ENCODE assay signal across 17 cellular contexts in the genomic region with DNA sequence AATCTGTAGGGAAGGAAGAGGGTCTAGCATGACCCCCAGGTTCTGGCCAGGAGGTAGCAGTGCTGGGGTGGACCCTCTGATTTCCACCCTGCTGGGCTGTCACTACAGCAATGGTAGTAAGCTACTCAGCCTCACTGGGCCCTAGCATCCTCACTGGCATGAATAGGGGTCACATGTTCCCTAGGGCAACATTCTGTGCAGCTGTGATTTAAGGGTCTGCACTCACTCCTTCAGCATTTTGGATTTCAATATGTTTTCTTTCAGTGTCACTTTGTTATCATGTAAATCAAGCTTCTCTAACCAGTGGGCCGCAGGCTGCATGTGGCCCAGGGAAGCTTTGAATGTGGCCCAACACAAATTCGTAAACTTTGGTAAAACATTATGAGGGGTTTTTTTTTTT. TPM values are rescaled to one million over a fixed set of nuclear protein-coding genes. Genes with fewer than 3 reads are reported as not detected.
DNase-seq lines count a peak whose midpoint lies in the region; TF ChIP-seq lines count a peak whose summit lies in the region.
"Had no signal": no experiment of that assay in that cellular context is flagged by ENCODE, and none has a peak within 500 bp of the region (broad histone marks: within the 10 kb centered on the region; RNA-seq: fewer than 3 reads in every experiment).

No MANE protein-coding gene starts in this region.

- H3K4me1 ChIP-seq in HAP-1 (peaks cover 4% of the 10 kb centered on the region), tibial artery (peaks cover 0 to 19% (median 7%) of the 10 kb centered on the region in 4 donors)

- H3K9me3 ChIP-seq in HAP-1 (no peaks in the 10 kb centered on the region), tibial artery (no peaks in the 10 kb centered on the region)
- H3K9me3 ChIP-seq: gastrocnemius medialis had no signal

- TF ChIP-seq CTCF in dorsolateral prefrontal cortex (IDR thresholded peaks at IDR 0.05 in 54 of 56, conservative IDR thresholded peaks at IDR 0.05 in 2 of 56; ENCODE audit: low read depth in 1 of 56, partially characterized antibody in 56 of 56), result no peak
- no peak for TF ChIP-seq CTCF in nephron (IDR thresholded peaks at IDR 0.05; ENCODE audit: unreplicated experiment in 3 of 3)
- TF ChIP-seq CTCF in tibial artery (IDR thresholded peaks at IDR 0.05), result no peak
- no peak for TF ChIP-seq CTCF in chondrocyte (IDR thresholded peaks at IDR 0.05)

- H3K27me3 ChIP-seq in HAP-1 (ENCODE audit: low read depth), result no peaks in the 10 kb centered on the region
- H3K27me3 ChIP-seq in dorsolateral prefrontal cortex, result no peaks in the 10 kb centered on the region
- H3K27me3 ChIP-seq in tibial artery, result no peaks in the 10 kb centered on the region
- H3K27me3 ChIP-seq: gastrocnemius medialis had no signal

- peaks cover 53% of the 10 kb centered on the region for H3K4me1 Mint-ChIP-seq in nephron
- peaks cover 25% of the 10 kb centered on the region for H3K4me1 Mint-ChIP-seq in activated T-helper 2 cell treated with anti-CD3 and anti-CD28 coated beads, Interferon-gamma antibody, Interleukin-2, Interleukin-4, amounts not matched to agents 10 μg/mL and 5 μg/mL and 100 μg/mL, durations not matched to agents 14 hours and 24 hours and 36 hours (ENCODE audit: low read depth)
- H3K4me1 Mint-ChIP-seq in chondrocyte (ENCODE audit: low read depth), result peaks cover 6% of the 10 kb centered on the region

- H3K27ac ChIP-seq in dorsolateral prefrontal cortex (peak overlapping the region in 58 of 59 donors; percentile 3 to 93 (median 83)), tibial artery (peak overlapping the region; percentile 1 to 21)
- H3K27ac ChIP-seq: WERI-Rb-1 had no signal

- in situ Hi-C loops in HAP-1 (cut with MboI; ENCODE audit: low sequenced_read_pairs), result loop anchor here (10.0 kb wide), 1 partner anchor 294 kb away; no protein-coding TSS in a partner anchor

- H3K4me3 ChIP-seq in HAP-1, result no peak overlapping the region
- H3K4me3 ChIP-seq in dorsolateral prefrontal cortex, result no peak overlapping the region
- no peak overlapping the region for H3K4me3 ChIP-seq in tibial artery
- H3K4me3 ChIP-seq: gastrocnemius medialis had no signal

- H3K27ac Mint-ChIP-seq in nephron, result peak overlapping the region; percentile 40 to 93 (median 53)
- H3K27ac Mint-ChIP-seq in activated T-helper 2 cell treated with anti-CD3 and anti-CD28 coated beads, Interferon-gamma antibody, Interleukin-2, Interleukin-4, amounts not matched to agents 10 μg/mL and 5 μg/mL and 100 μg/mL, durations not matched to agents 14 hours and 24 hours and 36 hours, result no peak overlapping the region
- no peak overlapping the region for H3K27ac Mint-ChIP-seq in chondrocyte (ENCODE audit: unreplicated experiment)
- H3K27ac Mint-ChIP-seq: activated CD4-positive, alpha-beta memory T cell treated with anti-CD3 and anti-CD28 coated beads for 36 hours; activated naive CD4-positive, alpha-beta T cell treated with anti-CD3 and anti-CD28 coated beads, Interleukin-2, amount 50 U/mL, for 24 hours; dendritic cell treated with granulocyte-macrophage colony-stimulating factor and Interleukin-4, amounts not matched to agents 40 ng/mL and 50 ng/mL, for 4 days had no signal

- no peaks in the 10 kb centered on the region for H3K27me3 Mint-ChIP-seq in nephron (ENCODE audit: low read depth)
- H3K27me3 Mint-ChIP-seq in activated T-helper 2 cell treated with anti-CD3 and anti-CD28 coated beads, Interferon-gamma antibody, Interleukin-2, Interleukin-4, amounts not matched to agents 10 μg/mL and 5 μg/mL and 100 μg/mL, durations not matched to agents 14 hours and 24 hours and 36 hours (ENCODE audit: low read depth), result no peaks in the 10 kb centered on the region
- no peaks in the 10 kb centered on the region for H3K27me3 Mint-ChIP-seq in chondrocyte (ENCODE audit: low read depth)
- H3K27me3 Mint-ChIP-seq: activated CD4-positive, alpha-beta memory T cell treated with anti-CD3 and anti-CD28 coated beads for 36 hours; activated naive CD4-positive, alpha-beta T cell treated with anti-CD3 and anti-CD28 coated beads, Interleukin-2, amount 50 U/mL, for 24 hours; dendritic cell treated with granulocyte-macrophage colony-stimulating factor and Interleukin-4, amounts not matched to agents 40 ng/mL and 50 ng/mL, for 4 days had no signal

- DNase-seq in HAP-1 (ENCODE audit: low spot score in 2 of 2) (peak; percentile 53 to 64), dorsolateral prefrontal cortex (no peak), tibial artery (no peak), chondrocyte (ENCODE audit: low spot score) (no peak), AML-193 (lab: John Stamatoyannopoulos, UW) (no peak), hepatic stellate cell (ENCODE audit: low spot score) (no peak)
- DNase-seq in activated T-helper 2 cell treated with anti-CD3 and anti-CD28 coated beads, Interferon-gamma antibody, Interleukin-2, Interleukin-4, amounts not matched to agents 10 μg/mL and 5 μg/mL and 100 μg/mL, durations not matched to agents 14 hours and 24 hours and 36 hours (ENCODE audit: low spot score), result no peak
- DNase-seq: activated CD4-positive, alpha-beta memory T cell treated with anti-CD3 and anti-CD28 coated beads for 36 hours; activated T-cell treated with anti-CD3 and anti-CD28 coated beads, Interleukin-2, amount 50 U/mL, for 1 hour; gastrocnemius medialis; naive B cell; NCI-H2171; stimulated activated CD4-positive, alpha-beta T cell treated with anti-CD3 and anti-CD28 coated beads, Interleukin-12 subunit alpha, Interleukin-12 subunit beta, amount 100 ng/mL, for 4 hours; WERI-Rb-1 had no signal

- no peaks in the 10 kb centered on the region for H3K9me3 Mint-ChIP-seq in nephron
- no peaks in the 10 kb centered on the region for H3K9me3 Mint-ChIP-seq in activated T-helper 2 cell treated with anti-CD3 and anti-CD28 coated beads, Interferon-gamma antibody, Interleukin-2, Interleukin-4, amounts not matched to agents 10 μg/mL and 5 μg/mL and 100 μg/mL, durations not matched to agents 14 hours and 24 hours and 36 hours
- H3K9me3 Mint-ChIP-seq in chondrocyte (ENCODE audit: low read depth), result no peaks in the 10 kb centered on the region
- H3K9me3 Mint-ChIP-seq: activated CD4-positive, alpha-beta memory T cell treated with anti-CD3 and anti-CD28 coated beads for 36 hours; activated naive CD4-positive, alpha-beta T cell treated with anti-CD3 and anti-CD28 coated beads, Interleukin-2, amount 50 U/mL, for 24 hours; dendritic cell treated with granulocyte-macrophage colony-stimulating factor and Interleukin-4, amounts not matched to agents 40 ng/mL and 50 ng/mL, for 4 days had no signal

- peaks cover 3% of the 10 kb centered on the region for H3K36me3 Mint-ChIP-seq in nephron (ENCODE audit: low read depth)
- H3K36me3 Mint-ChIP-seq in activated T-helper 2 cell treated with anti-CD3 and anti-CD28 coated beads, Interferon-gamma antibody, Interleukin-2, Interleukin-4, amounts not matched to agents 10 μg/mL and 5 μg/mL and 100 μg/mL, durations not matched to agents 14 hours and 24 hours and 36 hours (ENCODE audit: low read depth), result no peaks in the 10 kb centered on the region
- no peaks in the 10 kb centered on the region for H3K36me3 Mint-ChIP-seq in chondrocyte (ENCODE audit: low read depth)
- H3K36me3 Mint-ChIP-seq: activated CD4-positive, alpha-beta memory T cell treated with anti-CD3 and anti-CD28 coated beads for 36 hours; activated naive CD4-positive, alpha-beta T cell treated with anti-CD3 and anti-CD28 coated beads, Interleukin-2, amount 50 U/mL, for 24 hours had no signal

- intact Hi-C loops in dorsolateral prefrontal cortex (cut with DNase I) (loop anchor here in 1 of 2 donors (5.0 kb wide), 2 partner anchors 56 to 166 kb away; partner anchors contain the start of gene SPATA13), tibial artery (cut with DNase I; ENCODE audit: low total_unique reads) (no loop called here)
- intact Hi-C loops in activated T-helper 2 cell treated with anti-CD3 and anti-CD28 coated beads, Interferon-gamma antibody, Interleukin-2, Interleukin-4, amounts not matched to agents 10 μg/mL and 5 μg/mL and 100 μg/mL, durations not matched to agents 14 hours and 24 hours and 36 hours (cut with micrococcal nuclease), result no loop called here

- H3K36me3 ChIP-seq in HAP-1 (replicated peaks), result no peaks in the 10 kb centered on the region
- H3K36me3 ChIP-seq in tibial artery, result peaks cover 0 to 5% (median 0%) of the 10 kb centered on the region in 3 donors
- H3K36me3 ChIP-seq: gastrocnemius medialis, WERI-Rb-1 had no signal

- H3K4me3 Mint-ChIP-seq in nephron, result no peak overlapping the region
- H3K4me3 Mint-ChIP-seq in activated T-helper 2 cell treated with anti-CD3 and anti-CD28 coated beads, Interferon-gamma antibody, Interleukin-2, Interleukin-4, amounts not matched to agents 10 μg/mL and 5 μg/mL and 100 μg/mL, durations not matched to agents 14 hours and 24 hours and 36 hours (ENCODE audit: low read depth), result no peak overlapping the region
- no peak overlapping the region for H3K4me3 Mint-ChIP-seq in chondrocyte (ENCODE audit: unreplicated experiment)
- H3K4me3 Mint-ChIP-seq: activated CD4-positive, alpha-beta memory T cell treated with anti-CD3 and anti-CD28 coated beads for 36 hours; activated naive CD4-positive, alpha-beta T cell treated with anti-CD3 and anti-CD28 coated beads, Interleukin-2, amount 50 U/mL, for 24 hours; dendritic cell treated with granulocyte-macrophage colony-stimulating factor and Interleukin-4, amounts not matched to agents 40 ng/mL and 50 ng/mL, for 4 days had no signal

RNA-seq across cellular contexts. Expression of gene SPATA13, which starts 57.8 kb away (rescaled TPM):
- total RNA-seq in dorsolateral prefrontal cortex (100 to 1,000 TPM in 2 of 120 experiments, 10 to 100 TPM in 118; 12.1 to 112 (median 36.5) TPM), chondrocyte (4.9 to 5.1 TPM (median 4.9 TPM) in 3 replicates)
- total RNA-seq in activated T-helper 2 cell treated with anti-CD3 and anti-CD28 coated beads, Interferon-gamma antibody, Interleukin-2, Interleukin-4, amounts not matched to agents 10 μg/mL and 5 μg/mL and 100 μg/mL, durations not matched to agents 14 hours and 24 hours and 36 hours, result 41.5 and 44.9 TPM in 2 replicates

Comparison
In these comparisons a context has a peak if more than half of its experiments do, and no peak if none do; other contexts are left out.
1. DNase-seq: peak in HAP-1 (2 of 2); none in dorsolateral prefrontal cortex (0 of 10), tibial artery (0 of 2), activated T-helper 2 cell treated with anti-CD3 and anti-CD28 coated beads, Interferon-gamma antibody, Interleukin-2, Interleukin-4, amounts not matched to agents 10 μg/mL and 5 μg/mL and 100 μg/mL, durations not matched to agents 14 hours and 24 hours and 36 hours (single experiment), chondrocyte (single experiment), AML-193 (0 of 2) and hepatic stellate cell (single experiment).
2. H3K27ac Mint-ChIP-seq: peak in nephron (3 of 3); none in activated T-helper 2 cell treated with anti-CD3 and anti-CD28 coated beads, Interferon-gamma antibody, Interleukin-2, Interleukin-4, amounts not matched to agents 10 μg/mL and 5 μg/mL and 100 μg/mL, durations not matched to agents 14 hours and 24 hours and 36 hours (single experiment) and chondrocyte (single experiment).